ENCODE assay signal across 21 cellular contexts in the genomic region with DNA sequence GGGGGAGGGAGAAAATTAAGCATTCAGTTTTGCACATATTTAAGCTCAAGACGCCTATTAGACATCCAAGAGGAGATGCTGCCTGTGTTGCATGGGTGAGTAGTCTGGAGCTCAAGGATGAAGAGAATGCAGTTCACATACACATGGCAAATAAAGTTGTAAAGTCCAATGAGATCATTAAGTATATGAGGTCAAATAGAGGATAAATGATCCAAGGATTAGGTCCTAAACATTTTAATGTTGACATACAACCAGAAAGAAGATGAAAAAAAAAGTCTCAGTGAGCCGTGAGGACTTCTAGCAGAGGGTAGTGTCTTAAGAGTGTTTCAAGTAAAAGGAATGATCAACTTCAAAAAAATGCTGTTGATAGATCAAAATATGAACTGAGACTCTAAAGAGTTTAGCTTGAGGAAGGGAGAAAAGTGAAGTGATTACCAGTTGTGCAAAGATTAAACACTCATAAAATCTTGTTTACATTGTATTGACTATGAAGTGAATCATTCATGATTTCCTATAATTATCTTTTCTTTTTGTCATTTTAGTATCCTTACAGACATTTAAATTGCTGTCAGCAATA.
DNase-seq lines count a peak whose midpoint lies in the region; ATAC-seq and TF ChIP-seq lines count a peak whose summit lies in the region.
"Had no signal": no experiment of that assay in that cellular context is flagged by ENCODE, and none has a peak within 500 bp of the region (broad histone marks: within the 10 kb centered on the region; RNA-seq: fewer than 3 reads in every experiment).

No MANE protein-coding gene starts in this region.

- POLR2A ChIA-PET in Panc1 (lab: Charles Lee): no interaction called here

- H3K4me3 ChIP-seq in Panc1 (ENCODE audit: low read depth in 2 of 2, low read length in 2 of 2): no peak overlapping the region
- no peak overlapping the region for H3K4me3 ChIP-seq in fibroblast of villous mesenchyme (ENCODE audit: low read depth, low read length)
- no peak overlapping the region for H3K4me3 ChIP-seq in right lobe of liver
- H3K4me3 ChIP-seq in prostate gland: no peak overlapping the region
- no peak overlapping the region for H3K4me3 ChIP-seq in HAP-1
- H3K4me3 ChIP-seq: GM23338, SJCRH30 had no signal

- H3K27ac Mint-ChIP-seq in stimulated activated naive B cell treated with anti-CD40 and anti-IgM and Interleukin-4, amounts not matched to agents 10 μg/mL and 1 μg/mL and 100 μg/mL, for 72 hours: no peak overlapping the region
- H3K27ac Mint-ChIP-seq: CD14-positive monocyte, GM23338, H9 had no signal

- H3K27me3 Mint-ChIP-seq in stimulated activated naive B cell treated with anti-CD40 and anti-IgM and Interleukin-4, amounts not matched to agents 10 μg/mL and 1 μg/mL and 100 μg/mL, for 72 hours: peaks cover 0 to 10% of the 10 kb centered on the region in 2 donors

- ATAC-seq in Panc1 (no peak), right lobe of liver (no peak)
- no peak for ATAC-seq in stimulated activated naive B cell treated with anti-CD40 and anti-IgM and Interleukin-4, amounts not matched to agents 10 μg/mL and 1 μg/mL and 100 μg/mL, for 72 hours (replicated peaks)
- ATAC-seq: GM23338, Right ventricle myocardium inferior, SK-N-SH treated with all-trans-retinoic acid at 6 μM for 48 hours had no signal

- H3K4me1 ChIP-seq in Panc1 (ENCODE audit: control insufficient read depth, insufficient read depth, low read length): peaks cover 6% of the 10 kb centered on the region; the same call in 1 of the 2 replicates
- H3K4me1 ChIP-seq in right lobe of liver: no peaks in the 10 kb centered on the region
- no peaks in the 10 kb centered on the region for H3K4me1 ChIP-seq in prostate gland (replicated peaks)
- H3K4me1 ChIP-seq in HAP-1: no peaks in the 10 kb centered on the region
- H3K4me1 ChIP-seq: BE2C, SJCRH30 had no signal

- no peaks in the 10 kb centered on the region for H3K4me1 Mint-ChIP-seq in stimulated activated naive B cell treated with anti-CD40 and anti-IgM and Interleukin-4, amounts not matched to agents 10 μg/mL and 1 μg/mL and 100 μg/mL, for 72 hours
- H3K4me1 Mint-ChIP-seq: CD14-positive monocyte had no signal

- TF ChIP-seq CTCF in Panc1 (IDR thresholded peaks at IDR 0.05) (no peak), fibroblast of villous mesenchyme (IDR thresholded peaks at IDR 0.05; ENCODE audit: insufficient read depth, low read depth, low read length) (no peak), right lobe of liver (IDR thresholded peaks at IDR 0.05) (no peak), prostate gland (IDR thresholded peaks at IDR 0.05) (no peak)

- H3K27ac ChIP-seq in Panc1 (ENCODE audit: low read length) (peak overlapping the region; percentile 44; the same call in 1 of the 2 replicates), right lobe of liver (no peak overlapping the region), prostate gland (no peak overlapping the region)
- H3K27ac ChIP-seq: KMS-11, SJCRH30 had no signal

- CTCF ChIA-PET in Panc1 (lab: Charles Lee): no interaction called here

- H3K9me3 Mint-ChIP-seq in stimulated activated naive B cell treated with anti-CD40 and anti-IgM and Interleukin-4, amounts not matched to agents 10 μg/mL and 1 μg/mL and 100 μg/mL, for 72 hours: peaks cover 12 to 14% of the 10 kb centered on the region in 2 donors

- no peak overlapping the region for H3K4me3 Mint-ChIP-seq in stimulated activated naive B cell treated with anti-CD40 and anti-IgM and Interleukin-4, amounts not matched to agents 10 μg/mL and 1 μg/mL and 100 μg/mL, for 72 hours
- H3K4me3 Mint-ChIP-seq: CD14-positive monocyte, GM23338, H9 had no signal

- intact Hi-C loops in Panc1 (cut with micrococcal nuclease; ENCODE audit: unreplicated experiment) (no loop called here), right lobe of liver (cut with DNase I) (no loop called here), prostate gland (cut with DNase I) (no loop called here)

- DNase-seq in HCEC 1CT: peak; percentile 38
- DNase-seq in Panc1 (ENCODE audit: low read depth, low spot score): no peak
- peak; percentile 16 for DNase-seq in fibroblast of villous mesenchyme (ENCODE audit: low read depth)
- DNase-seq in stimulated activated naive B cell treated with anti-CD40 and anti-IgM and Interleukin-4, amounts not matched to agents 10 μg/mL and 1 μg/mL and 100 μg/mL, for 72 hours: no peak
- DNase-seq in right lobe of liver: no peak
- DNase-seq in prostate gland (ENCODE audit: low spot score): no peak
- no peak for DNase-seq in HAP-1 (ENCODE audit: low spot score in 2 of 2)
- DNase-seq: BE2C, Calu3, H9, MM.1S, NCI-H2029, NCI-H446 treated with DMSO at 0.1 percent for 48 hours, NCI-H526, OCI-M1, SJCRH30 had no signal

- 89% methylated on average over 2 of the region's 2 CpGs for WGBS in right lobe of liver (ENCODE audit: insufficient coverage, low coverage, low lambda C conversion rate, missing lambda C conversion rate)
- WGBS in prostate gland: 87% methylated on average over 2 of the region's 2 CpGs

- no TSS peak for BruUV-seq in Panc1 (replicated peaks; lab: Mats Ljungman, UMichigan)

- no peak for TF ChIP-seq POLR2A in right lobe of liver (IDR thresholded peaks at IDR 0.05)
- TF ChIP-seq POLR2A in prostate gland (IDR thresholded peaks at IDR 0.05): no peak

- H3K27me3 ChIP-seq in Panc1 (ENCODE audit: control insufficient read depth, insufficient read depth, low read length) (no peaks in the 10 kb centered on the region), right lobe of liver (no peaks in the 10 kb centered on the region), prostate gland (replicated peaks; ENCODE audit: insufficient read depth) (no peaks in the 10 kb centered on the region), HAP-1 (ENCODE audit: low read depth) (no peaks in the 10 kb centered on the region)
- H3K27me3 ChIP-seq: BE2C, SJCRH30 had no signal

- in situ Hi-C loops in Panc1 (cut with HindIII; ENCODE audit: low pct_unique_long_range_greater_than_20kb, low sequenced_read_pairs): no loop called here
- in situ Hi-C loops in HAP-1 (cut with MboI; ENCODE audit: low sequenced_read_pairs): no loop called here

- H3K36me3 ChIP-seq in Panc1 (ENCODE audit: control insufficient read depth, insufficient read depth, low read length) (no peaks in the 10 kb centered on the region), right lobe of liver (no peaks in the 10 kb centered on the region), prostate gland (no peaks in the 10 kb centered on the region), HAP-1 (replicated peaks) (no peaks in the 10 kb centered on the region)
- H3K36me3 ChIP-seq: BE2C, SJCRH30 had no signal

- peaks cover 12% of the 10 kb centered on the region in 2 donors for H3K36me3 Mint-ChIP-seq in stimulated activated naive B cell treated with anti-CD40 and anti-IgM and Interleukin-4, amounts not matched to agents 10 μg/mL and 1 μg/mL and 100 μg/mL, for 72 hours
- H3K36me3 Mint-ChIP-seq: CD14-positive monocyte had no signal

- H3K9me3 ChIP-seq in Panc1 (ENCODE audit: control insufficient read depth, insufficient read depth, low read depth, low read length) (no peaks in the 10 kb centered on the region), right lobe of liver (no peaks in the 10 kb centered on the region), prostate gland (no peaks in the 10 kb centered on the region), HAP-1 (0 out of 2 replicates have a peak, but pooled peaks cover 7% of the 10 kb centered on the region)
- H3K9me3 ChIP-seq: BE2C had no signal

Comparison
In these comparisons a context has a peak if more than half of its experiments do, and no peak if none do; other contexts are left out.
1. DNase-seq: peak in HCEC 1CT (single experiment) and fibroblast of villous mesenchyme (single experiment); none in Panc1 (single experiment), stimulated activated naive B cell treated with anti-CD40 and anti-IgM and Interleukin-4, amounts not matched to agents 10 μg/mL and 1 μg/mL and 100 μg/mL, for 72 hours (single experiment), right lobe of liver (0 of 3), prostate gland (single experiment) and HAP-1 (0 of 2).